ENCODE assay signal across 13 cellular contexts in genomic region chr13:113028336-113029060, GRCh38. TPM values are rescaled to one million over a fixed set of nuclear protein-coding genes. Genes with fewer than 3 reads are reported as not detected.
DNase-seq lines count a peak whose midpoint lies in the region; ATAC-seq and TF ChIP-seq lines count a peak whose summit lies in the region.
"Had no signal": no experiment of that assay in that cellular context is flagged by ENCODE, and none has a peak within 500 bp of the region (broad histone marks: within the 10 kb centered on the region; RNA-seq: fewer than 3 reads in every experiment).

No MANE protein-coding gene starts in this region.

- H3K9me3 ChIP-seq in T-helper 17 cell (ENCODE audit: control insufficient read depth, low read length, poor library complexity, severe bottlenecking) (no peaks in the 10 kb centered on the region), trophoblast cell (ENCODE audit: insufficient read depth, low read depth, low read length) (peaks cover 7% of the 10 kb centered on the region)
- H3K9me3 ChIP-seq: A549, MG63 had no signal

- H3K79me2 ChIP-seq in trophoblast cell (ENCODE audit: control insufficient read depth, insufficient read depth, low read length, poor library complexity) = no peaks in the 10 kb centered on the region

- no peak overlapping the region for H3K14ac ChIP-seq in trophoblast cell (ENCODE audit: low read length)

- H2BK120ac ChIP-seq in trophoblast cell (ENCODE audit: insufficient read depth, low read length, poor library complexity) = no peak overlapping the region

- H4K91ac ChIP-seq in trophoblast cell (ENCODE audit: low read depth, low read length) = no peak overlapping the region

- no peak overlapping the region for H3K4me3 Mint-ChIP-seq in T-helper 17 cell

- ATAC-seq in T-helper 17 cell (no peak), HG03378 (IDR thresholded peaks at IDR 0.05; ENCODE audit: unreplicated experiment) (no peak)

- no peaks in the 10 kb centered on the region for H3K79me1 ChIP-seq in trophoblast cell (ENCODE audit: low read length)

- no peak overlapping the region for H4K8ac ChIP-seq in trophoblast cell (ENCODE audit: low read depth, low read length)

- H3K4me1 ChIP-seq in trophoblast cell (ENCODE audit: control insufficient read depth in 1 of 2, insufficient read depth in 2 of 2, low read length in 2 of 2) = peaks cover 8 to 15% of the 10 kb centered on the region in 2 experiments
- H3K4me1 ChIP-seq: A549 had no signal

- no peaks in the 10 kb centered on the region for H3K36me3 Mint-ChIP-seq in T-helper 17 cell (ENCODE audit: low read depth)

- H3K4ac ChIP-seq in trophoblast cell (ENCODE audit: low read depth, low read length) = no peak overlapping the region

- H3K18ac ChIP-seq in trophoblast cell (ENCODE audit: low read length) = no peak overlapping the region

- H3K23ac ChIP-seq in trophoblast cell (ENCODE audit: low read length) = no peak overlapping the region

- H3K27me3 Mint-ChIP-seq in T-helper 17 cell = no peaks in the 10 kb centered on the region

- H2AFZ ChIP-seq in trophoblast cell (ENCODE audit: insufficient read depth, low read length, poor library complexity) = no peak overlapping the region
- H2AFZ ChIP-seq: PC-9 had no signal

- H3K4me2 ChIP-seq in trophoblast cell (ENCODE audit: low read length) = no peak overlapping the region
- H3K4me2 ChIP-seq: A549, PC-9 had no signal

- H3K27me3 ChIP-seq in layer of hippocampus (ENCODE audit: control insufficient read depth, insufficient read depth, low read length) (no peaks in the 10 kb centered on the region), trophoblast cell (ENCODE audit: insufficient read depth, low read length) (no peaks in the 10 kb centered on the region)

- no peak overlapping the region for H4K12ac ChIP-seq in trophoblast cell (ENCODE audit: low read depth, low read length)

- peak overlapping the region; percentile 24 for H3K27ac Mint-ChIP-seq in T-helper 17 cell

- peak; percentile 4 for DNase-seq in AG10803 (ENCODE audit: low read depth)
- DNase-seq in T-helper 17 cell = no peak
- DNase-seq in trophoblast cell = no peak
- DNase-seq in AG08395 (ENCODE audit: low spot score) = no peak
- DNase-seq in putamen (ENCODE audit: low spot score) = no peak
- DNase-seq: DND-41, GDM1, MG63, NCI-H1694, PC-9 had no signal

- 100% methylated on average over 4 of the region's 16 CpGs for whole genome bisulfite sequencing in trophoblast cell (ENCODE audit: extremely low coverage, insufficient coverage, insufficient read length)

- H3K4me3 ChIP-seq in AG10803 (ENCODE audit: low read length) = no peak overlapping the region
- H3K4me3 ChIP-seq in trophoblast cell (ENCODE audit: low read depth, low read length) = peak overlapping the region; percentile 33
- H3K4me3 ChIP-seq: A549, MG63, PC-9 had no signal

- H2AK5ac ChIP-seq in trophoblast cell (ENCODE audit: low read length) = no peak overlapping the region

- no peak for TF ChIP-seq CTCF in AG10803 (conservative IDR thresholded peaks at IDR 0.05; ENCODE audit: low read length)

- no peaks in the 10 kb centered on the region for H3K36me3 ChIP-seq in trophoblast cell (ENCODE audit: control insufficient read depth in 1 of 2, insufficient read depth in 2 of 2, low read length in 2 of 2)
- H3K36me3 ChIP-seq: MG63 had no signal

- H3K4me1 Mint-ChIP-seq in T-helper 17 cell = no peaks in the 10 kb centered on the region

- H3K27ac ChIP-seq in layer of hippocampus (ENCODE audit: low read depth, low read length) (peak overlapping the region; percentile 46), trophoblast cell (ENCODE audit: low read depth, low read length) (no peak overlapping the region)
- H3K27ac ChIP-seq: A549, PC-9 had no signal

- no peak overlapping the region for H3K9ac ChIP-seq in trophoblast cell (ENCODE audit: low read length)

- H2BK12ac ChIP-seq in trophoblast cell (ENCODE audit: low read length) = no peak overlapping the region

- H2BK5ac ChIP-seq in trophoblast cell (ENCODE audit: low read depth, low read length, poor library complexity) = no peak overlapping the region

RNA-seq across cellular contexts. Expression of gene MCF2L, which starts 59.5 kb away (rescaled TPM):
- 10 to 100 TPM in 1 of 2 donors, 1 to 10 TPM in 1; 9.7 to 13.2 TPM for total RNA-seq in T-helper 17 cell
- polyA plus RNA-seq in trophoblast cell (2013) = 0.68 and 0.77 TPM in 2 replicates
